ENCODE assay signal across 3 cellular contexts in the genomic region with DNA sequence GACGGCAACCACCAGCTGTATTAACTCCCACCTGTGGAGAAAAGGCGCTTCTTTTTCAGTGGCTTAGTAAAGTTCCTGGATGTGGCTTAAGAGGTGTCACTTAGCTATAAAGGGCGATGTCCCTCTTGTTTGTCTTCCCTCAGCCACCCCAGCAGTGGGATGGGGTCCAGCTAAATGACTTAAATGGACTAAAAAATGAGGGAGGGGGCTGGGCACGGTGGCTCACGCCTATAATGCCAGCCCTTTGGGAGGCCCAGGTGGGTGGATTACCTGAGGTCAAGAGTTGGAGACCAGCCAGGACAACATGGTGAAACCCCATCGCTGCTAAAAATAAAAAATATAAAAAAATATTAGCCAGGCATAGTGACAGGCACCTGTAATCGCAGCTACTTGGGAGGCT.
"Had no signal": no experiment of that assay in that cellular context is flagged by ENCODE, and none has a peak within 500 bp of the region (broad histone marks: within the 10 kb centered on the region; RNA-seq: fewer than 3 reads in every experiment).

No MANE protein-coding gene starts in this region.

- DNase-seq: GDM1, GF-D8 had no signal

- ATAC-seq: GM12878 had no signal

- H3K4me3 ChIP-seq: GM12878 had no signal
